Comparison of ENCODE assay signal across 1 cellular context in genomic region chr4:17558941-17559708, GRCh38.
TF ChIP-seq lines count a peak whose summit lies in the region.

No MANE protein-coding gene starts in this region.

TF ChIP-seq in HepG2, 621 proteins besides CTCF, POLR2A, EP300 and RAD21 (continued from another document and continues in another):
- no peak for TF ChIP-seq ZNF512B (CRISPR knock-in tag; IDR thresholded peaks at IDR 0.05; ENCODE audit: borderline replicate concordance)
- no peak for TF ChIP-seq SRSF1 (optimal IDR thresholded peaks at IDR 0.05; ENCODE audit: low read depth, low read length)
- no peak for TF ChIP-seq ZNF432 (CRISPR knock-in tag; IDR thresholded peaks at IDR 0.05; ENCODE audit: borderline replicate concordance)
- peak; percentile 46; the same call in 1 of the 2 replicates for TF ChIP-seq GMEB1 (CRISPR knock-in tag; IDR thresholded peaks at IDR 0.05; ENCODE audit: borderline replicate concordance)
- TF ChIP-seq ZEB1 (IDR thresholded peaks at IDR 0.05; ENCODE audit: insufficient replicate concordance, low read depth), result no peak
- TF ChIP-seq SIX1 (CRISPR knock-in tag; IDR thresholded peaks at IDR 0.05; ENCODE audit: borderline replicate concordance), result peak; percentile 71; the same call in 1 of the 2 replicates
- 0 out of 2 replicates have a peak, but pooled peaks have one; percentile 61 for TF ChIP-seq KLF9 (CRISPR knock-in tag; IDR thresholded peaks at IDR 0.05; ENCODE audit: low read depth)
- peak; percentile 32; the same call in 1 of the 2 replicates for TF ChIP-seq UBTF (CRISPR knock-in tag; IDR thresholded peaks at IDR 0.05)
- TF ChIP-seq MAZ (IDR thresholded peaks at IDR 0.05; ENCODE audit: borderline replicate concordance, low read depth, low read length), result no peak
- TF ChIP-seq MAZ (CRISPR knock-in tag; IDR thresholded peaks at IDR 0.05; ENCODE audit: low read depth), result 0 out of 2 replicates have a peak, but pooled peaks have one; percentile 5
- peak; percentile 92 to 99 for TF ChIP-seq NR2F1 (CRISPR knock-in tag; IDR thresholded peaks at IDR 0.05)
- TF ChIP-seq FOXJ3 (CRISPR knock-in tag; IDR thresholded peaks at IDR 0.05; ENCODE audit: borderline replicate concordance), result peak; percentile 97
- no peak for TF ChIP-seq GPBP1L1 (CRISPR knock-in tag; IDR thresholded peaks at IDR 0.05)
- 0 out of 2 replicates have a peak, but pooled peaks have one; percentile 18 for TF ChIP-seq ZHX2 (IDR thresholded peaks at IDR 0.05; ENCODE audit: low read depth)
- TF ChIP-seq ZHX2 (CRISPR knock-in tag; IDR thresholded peaks at IDR 0.05; ENCODE audit: borderline replicate concordance), result peak; percentile 65; the same call in 1 of the 2 replicates
- TF ChIP-seq MIXL1 (CRISPR knock-in tag; IDR thresholded peaks at IDR 0.05), result peak; percentile 98
- no peak; the same call in 1 of the 2 replicates for TF ChIP-seq ZSCAN21 (CRISPR knock-in tag; IDR thresholded peaks at IDR 0.05; ENCODE audit: borderline replicate concordance)
- TF ChIP-seq ZNF484 (CRISPR knock-in tag; IDR thresholded peaks at IDR 0.05; ENCODE audit: borderline replicate concordance, low read depth), result no peak
- TF ChIP-seq FUBP1 (CRISPR knock-in tag; IDR thresholded peaks at IDR 0.05; ENCODE audit: borderline replicate concordance), result no peak
- peak; percentile 81 for TF ChIP-seq KDM4B (CRISPR knock-in tag; IDR thresholded peaks at IDR 0.05)
- 0 out of 2 replicates have a peak, but pooled peaks have one; percentile 35 for TF ChIP-seq ZSCAN5A (CRISPR knock-in tag; IDR thresholded peaks at IDR 0.05; ENCODE audit: borderline replicate concordance)
- TF ChIP-seq PRDM15 (CRISPR knock-in tag; IDR thresholded peaks at IDR 0.05), result no peak
